2 cellular contexts compared by ENCODE assay signal in the genomic region with DNA sequence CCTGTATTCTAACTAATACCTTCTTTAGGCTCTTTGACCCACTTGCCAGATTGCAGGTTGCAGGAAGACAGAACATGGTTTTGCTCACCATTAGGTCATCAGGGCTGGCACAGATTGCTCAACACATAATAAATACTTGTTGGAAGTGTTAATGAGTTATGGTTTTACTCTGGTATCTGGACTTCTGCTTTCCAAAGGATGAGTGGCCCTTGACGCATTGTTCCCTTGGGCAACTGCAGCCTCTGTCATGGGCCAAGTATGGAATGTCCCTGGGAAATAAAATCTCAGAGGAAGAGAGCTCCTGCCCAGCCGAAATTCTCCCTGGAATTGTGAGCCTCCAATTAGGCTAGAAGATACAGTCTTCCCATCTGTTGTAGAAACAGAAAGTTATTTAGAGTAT. TPM values are rescaled to one million over a fixed set of nuclear protein-coding genes. Genes with fewer than 3 reads are reported as not detected.
"Had no signal": no experiment of that assay in that cellular context is flagged by ENCODE, and none has a peak within 500 bp of the region (broad histone marks: within the 10 kb centered on the region; RNA-seq: fewer than 3 reads in every experiment).

No MANE protein-coding gene starts in this region.

RNA-seq across cellular contexts. Expression of a gene that starts 40.7 kb away (rescaled TPM):
- polyA plus RNA-seq: aorta, SK-N-SH had no signal
